In genomic region chr1:200401708-200402107, GRCh38 we compare ENCODE assay signal across 21 cellular contexts. TPM values are rescaled to one million over a fixed set of nuclear protein-coding genes. Genes with fewer than 3 reads are reported as not detected.
DNase-seq lines count a peak whose midpoint lies in the region; ATAC-seq, FAIRE-seq and TF ChIP-seq lines count a peak whose summit lies in the region.
"Had no signal": no experiment of that assay in that cellular context is flagged by ENCODE, and none has a peak within 500 bp of the region (broad histone marks: within the 10 kb centered on the region; RNA-seq: fewer than 3 reads in every experiment).

No MANE protein-coding gene starts in this region.

- H3K27me3 Mint-ChIP-seq in MCF 10A (ENCODE audit: insufficient read depth, unreplicated experiment), result no peaks in the 10 kb centered on the region
- H3K27me3 Mint-ChIP-seq: CD8-positive, alpha-beta memory T cell; IgD-negative memory B cell had no signal

- H3K27ac Mint-ChIP-seq in MCF 10A (ENCODE audit: low read depth, unreplicated experiment), result peak overlapping the region; percentile 3
- H3K27ac Mint-ChIP-seq: IgD-negative memory B cell had no signal

- H3K4me3 Mint-ChIP-seq in MCF 10A (ENCODE audit: unreplicated experiment), result no peak overlapping the region
- H3K4me3 Mint-ChIP-seq: CD8-positive, alpha-beta memory T cell; IgD-negative memory B cell had no signal

- no peaks in the 10 kb centered on the region for H4K20me1 ChIP-seq in mammary epithelial cell (ENCODE audit: insufficient read depth, low read length)
- peaks cover 3% of the 10 kb centered on the region; the same call in 1 of the 2 replicates for H4K20me1 ChIP-seq in HepG2 (ENCODE audit: insufficient read depth, low read length)

- H3K79me2 ChIP-seq in mammary epithelial cell (ENCODE audit: insufficient read depth, low read length), result peaks cover 47% of the 10 kb centered on the region
- peaks cover 47% of the 10 kb centered on the region for H3K79me2 ChIP-seq in HepG2 (ENCODE audit: insufficient read depth, low read length)

- POLR2A ChIA-PET in MCF 10A (lab: Yijun Ruan, JAX) (interaction anchor here (0.7 to 3.5 kb wide), 5 partner anchors 8 to 26 kb away, joined by 3 to 26 read pairs (median 4); partner anchors contain the start of gene ZNF281), Panc1 (lab: Charles Lee) (no interaction called here), HepG2 (lab: Yijun Ruan, JAX) (no interaction called here)

- DNase-seq in MCF 10A (ENCODE audit: unreplicated experiment), result no peak
- no peak for DNase-seq in mammary epithelial cell
- no peak for DNase-seq in Panc1 (ENCODE audit: low read depth, low spot score)
- DNase-seq in HepG2 (ENCODE audit: low spot score), result no peak
- DNase-seq in NCI-H1417 treated with DMSO at 0.1 percent for 48 hours (lab: John Stamatoyannopoulos, UW), result no peak
- DNase-seq in coronary artery (ENCODE audit: low spot score), result no peak
- no peak for DNase-seq in gastrocnemius medialis
- DNase-seq: CD8-positive, alpha-beta memory T cell; DMS 273 treated with DMSO at 0.1 percent for 48 hours; GDM1; MV-4-11; NCI-H1436; NCI-H2029; NCI-H2171 treated with DMSO at 0.1 percent for 48 hours; NCI-H82; PC-9 had no signal

- 88% methylated on average over 1 of the region's 1 CpG for WGBS in mammary epithelial cell (ENCODE audit: low coverage, missing lambda C conversion rate)
- 80% methylated on average over 1 of the region's 1 CpG for WGBS in HepG2 (ENCODE audit: low lambda C conversion rate)

- FAIRE-seq in HepG2 (lab: Jason Lieb, UNC), result no peak
- FAIRE-seq: GM12892 had no signal

- CTCF ChIA-PET in MCF 10A (lab: Yijun Ruan, JAX), result interaction anchor here (0.6 kb wide), 2 partner anchors 450 to 637 kb away, joined by 3 read pairs; no protein-coding TSS in a partner anchor
- CTCF ChIA-PET in mammary epithelial cell (lab: Charles Lee; ENCODE audit: low non-redundant PET), result no interaction called here
- CTCF ChIA-PET in Panc1 (lab: Charles Lee), result no interaction called here
- CTCF ChIA-PET in HepG2 (lab: Yijun Ruan, JAX; ENCODE audit: low intra/inter-chr PET ratio, low total read pairs), result no interaction called here

- no peak overlapping the region for H3K4me3 ChIP-seq in mammary epithelial cell (replicated peaks in 1 of 3; ENCODE audit: insufficient read depth in 1 of 3, low read depth in 2 of 3, low read length in 3 of 3)
- H3K4me3 ChIP-seq in Panc1 (ENCODE audit: low read depth in 2 of 2, low read length in 2 of 2), result no peak overlapping the region
- no peak overlapping the region for H3K4me3 ChIP-seq in HepG2 (replicated peaks in 1 of 3; ENCODE audit: insufficient read depth in 1 of 3, low read depth in 2 of 3, low read length in 3 of 3)
- no peak overlapping the region for H3K4me3 ChIP-seq in coronary artery
- H3K4me3 ChIP-seq in gastrocnemius medialis, result no peak overlapping the region
- H3K4me3 ChIP-seq: BLaER1, PC-9, SJSA1 had no signal

- dilution Hi-C loops in mammary epithelial cell (cut with HindIII; ENCODE audit: low sequenced_read_pairs), result no loop called here

- H3K9me3 ChIP-seq in mammary epithelial cell (replicated peaks; ENCODE audit: insufficient read depth, low read length) (no peaks in the 10 kb centered on the region), Panc1 (ENCODE audit: control insufficient read depth, insufficient read depth, low read depth, low read length) (no peaks in the 10 kb centered on the region), HepG2 (ENCODE audit: low read length) (no peaks in the 10 kb centered on the region), gastrocnemius medialis (no peaks in the 10 kb centered on the region)
- H3K9me3 ChIP-seq: SJSA1 had no signal

- no peak for ATAC-seq in Panc1
- no peak for ATAC-seq in HepG2
- ATAC-seq in HG02763 (IDR thresholded peaks at IDR 0.05; ENCODE audit: unreplicated experiment), result no peak
- no peak for ATAC-seq in gastrocnemius medialis

- no peak for TF ChIP-seq EP300 in HepG2 (IDR thresholded peaks at IDR 0.05; ENCODE audit: low read depth in 2 of 2, low read length in 2 of 2)
- no peak for TF ChIP-seq EP300 in HepG2 (CRISPR knock-in tag; IDR thresholded peaks at IDR 0.05; ENCODE audit: borderline replicate concordance)

- H3K9ac ChIP-seq in mammary epithelial cell (ENCODE audit: insufficient read depth, low read length) (no peak overlapping the region), HepG2 (ENCODE audit: insufficient read depth, low read depth, low read length) (no peak overlapping the region)
- H3K9ac ChIP-seq: BLaER1 had no signal

- H3K4me2 ChIP-seq in mammary epithelial cell (ENCODE audit: insufficient read depth, low read depth, low read length), result no peak overlapping the region
- H3K4me2 ChIP-seq in HepG2 (ENCODE audit: low read depth, low read length), result peak overlapping the region; percentile 2; the same call in 1 of the 2 replicates
- H3K4me2 ChIP-seq: BLaER1, PC-9 had no signal

- TF ChIP-seq CTCF in MCF 10A (IDR thresholded peaks at IDR 0.05; ENCODE audit: unreplicated experiment) (no peak), mammary epithelial cell (conservative IDR thresholded peaks at IDR 0.05 in 1 of 2, IDR thresholded peaks at IDR 0.05 in 1 of 2; ENCODE audit: extremely low read depth in 1 of 2, insufficient read depth in 1 of 2, low read depth in 1 of 2, low read length in 2 of 2) (no peak), Panc1 (IDR thresholded peaks at IDR 0.05) (no peak), HepG2 (CRISPR knock-in tag; IDR thresholded peaks at IDR 0.05) (no peak), coronary artery (IDR thresholded peaks at IDR 0.05) (no peak), gastrocnemius medialis (IDR thresholded peaks at IDR 0.05 in 4 of 5, conservative IDR thresholded peaks at IDR 0.05 in 1 of 5) (no peak)

- TF ChIP-seq RAD21 in HepG2 (CRISPR knock-in tag; IDR thresholded peaks at IDR 0.05), result no peak

- H3K27me3 ChIP-seq in mammary epithelial cell (ENCODE audit: insufficient read depth, low read length) (no peaks in the 10 kb centered on the region), Panc1 (ENCODE audit: control insufficient read depth, insufficient read depth, low read length) (no peaks in the 10 kb centered on the region), HepG2 (ENCODE audit: control insufficient read depth in 1 of 2, insufficient read depth in 2 of 2, low read length in 2 of 2) (no peaks in the 10 kb centered on the region), gastrocnemius medialis (no peaks in the 10 kb centered on the region)
- H3K27me3 ChIP-seq: BLaER1, SJSA1 had no signal

- peaks cover 12% of the 10 kb centered on the region for H3K36me3 ChIP-seq in mammary epithelial cell (ENCODE audit: insufficient read depth, low read length)
- peaks cover 43% of the 10 kb centered on the region for H3K36me3 ChIP-seq in Panc1 (ENCODE audit: control insufficient read depth, insufficient read depth, low read length)
- peaks cover 0 to 6% of the 10 kb centered on the region in 2 experiments; a peak in 2 of 5 replicates for H3K36me3 ChIP-seq in HepG2 (replicated peaks in 1 of 2; ENCODE audit: control insufficient read depth in 1 of 2, insufficient read depth in 2 of 2, low read length in 2 of 2)
- peaks cover 0 to 11% of the 10 kb centered on the region in 2 donors for H3K36me3 ChIP-seq in gastrocnemius medialis

- peaks cover 66% of the 10 kb centered on the region for H3K36me3 Mint-ChIP-seq in MCF 10A (ENCODE audit: insufficient read depth, unreplicated experiment)

- H3K4me1 Mint-ChIP-seq in MCF 10A (ENCODE audit: insufficient read depth, unreplicated experiment), result peaks cover 45% of the 10 kb centered on the region

- BruUV-seq in MCF 10A (replicated peaks; lab: Mats Ljungman, UMichigan), result no TSS peak
- no TSS peak for BruUV-seq in mammary epithelial cell (replicated peaks; lab: Mats Ljungman, UMichigan)
- BruUV-seq in Panc1 (replicated peaks; lab: Mats Ljungman, UMichigan), result no TSS peak
- BruUV-seq in HepG2 (replicated peaks; lab: Mats Ljungman, UMichigan), result no TSS peak

- H3K4me1 ChIP-seq in mammary epithelial cell (ENCODE audit: insufficient read depth, low read length), result peaks cover 6% of the 10 kb centered on the region
- H3K4me1 ChIP-seq in Panc1 (ENCODE audit: control insufficient read depth, insufficient read depth, low read length), result peaks cover 34% of the 10 kb centered on the region
- peaks cover 59% of the 10 kb centered on the region for H3K4me1 ChIP-seq in HepG2 (ENCODE audit: insufficient read depth, low read length)
- peaks cover 27 to 41% of the 10 kb centered on the region in 2 donors for H3K4me1 ChIP-seq in gastrocnemius medialis

- no peak for TF ChIP-seq POLR2A in HepG2 (IDR thresholded peaks at IDR 0.05; ENCODE audit: insufficient read depth in 1 of 2, low read depth in 2 of 2, low read length in 2 of 2)
- TF ChIP-seq POLR2A in gastrocnemius medialis (IDR thresholded peaks at IDR 0.05), result no peak

- intact Hi-C loops in MCF 10A (cut with micrococcal nuclease) (no loop called here), mammary epithelial cell (cut with micrococcal nuclease) (no loop called here), Panc1 (cut with micrococcal nuclease; ENCODE audit: unreplicated experiment) (no loop called here), HepG2 (cut with micrococcal nuclease; ENCODE audit: unreplicated experiment) (no loop called here), gastrocnemius medialis (cut with DNase I; ENCODE audit: low total_unique reads) (no loop called here)

- in situ Hi-C loops in mammary epithelial cell (cut with MboI; ENCODE audit: low sequenced_read_pairs in 2 of 2), result no loop called here
- in situ Hi-C loops in Panc1 (cut with HindIII; ENCODE audit: low pct_unique_long_range_greater_than_20kb, low sequenced_read_pairs), result no loop called here
- in situ Hi-C loops in HepG2 (cut with HindIII; ENCODE audit: extremely low pct_ligation_motif_present, low pct_unique_long_range_greater_than_20kb), result no loop called here
- in situ Hi-C loops in gastrocnemius medialis (cut with MboI; ENCODE audit: low sequenced_read_pairs in 4 of 4), result no loop called here

- H2AFZ ChIP-seq in mammary epithelial cell (ENCODE audit: low read depth, low read length) (no peak overlapping the region), HepG2 (ENCODE audit: low read length) (no peak overlapping the region)
- H2AFZ ChIP-seq: PC-9 had no signal

- H3K9me3 Mint-ChIP-seq in MCF 10A (ENCODE audit: unreplicated experiment), result no peaks in the 10 kb centered on the region
- H3K9me3 Mint-ChIP-seq: CD8-positive, alpha-beta memory T cell; IgD-negative memory B cell had no signal

- H3K27ac ChIP-seq in mammary epithelial cell (ENCODE audit: insufficient read depth, low read depth, low read length) (no peak overlapping the region), Panc1 (ENCODE audit: low read length) (0 out of 2 replicates have a peak overlapping the region, but pooled peaks have one; percentile 24), HepG2 (ENCODE audit: extremely low read length, insufficient read depth, low read length) (no peak overlapping the region), coronary artery (no peak overlapping the region), gastrocnemius medialis (no peak overlapping the region)
- H3K27ac ChIP-seq: BLaER1, PC-9, SJSA1 had no signal

RNA-seq across cellular contexts. Expression of gene ZNF281, which starts 8.1 kb away (rescaled TPM):
- total RNA-seq in MCF 10A (2022), result 22.3 and 24.8 TPM in 2 replicates
- total RNA-seq in mammary epithelial cell, result 10 to 100 TPM; 27.5 to 42.2 TPM
- 6.9 TPM for polyA plus RNA-seq in mammary epithelial cell
- polyA minus RNA-seq in mammary epithelial cell, result 24.4 TPM
- 34.2 TPM for total RNA-seq in Panc1 (2021; ENCODE audit: unreplicated experiment)
- 18.4 TPM for polyA plus RNA-seq in Panc1 (2012; ENCODE audit: insufficient read length)
- 20.6 and 33.1 TPM in 2 replicates for total RNA-seq in HepG2 (2016; rRNA removed; fragmentation: Illumina TruSeq; extraction: Trizol)
- total RNA-seq in HepG2 (2016; cell fraction: cytosol; rRNA removed; fragmentation: Illumina TruSeq; extraction: Trizol; ENCODE audit: low read depth), result 0.91 and 0.97 TPM in 2 replicates
- total RNA-seq in HepG2 (2016; cell fraction: insoluble cytoplasmic fraction; rRNA removed; fragmentation: Illumina TruSeq; extraction: Trizol), result 21.0 and 32.1 TPM in 2 replicates
- total RNA-seq in HepG2 (2016; cell fraction: membrane; rRNA removed; fragmentation: Illumina TruSeq; extraction: Trizol), result 5.9 and 6.6 TPM in 2 replicates
- total RNA-seq in HepG2 (2016; cell fraction: nucleus; rRNA removed; fragmentation: Illumina TruSeq; extraction: Trizol), result 23.8 TPM in 2 replicates
- polyA plus RNA-seq in HepG2 (2011; rRNA removed), result 7.5 and 7.7 TPM in 2 replicates
- polyA plus RNA-seq in HepG2 (2011; cell fraction: cytosol; rRNA removed), result 2.5 and 4.8 TPM in 2 replicates
- polyA plus RNA-seq in HepG2 (2011; cell fraction: nucleus; rRNA removed), result 6.1 and 7.7 TPM in 2 replicates
- 11.4 and 12.2 TPM in 2 replicates for polyA plus RNA-seq in HepG2 (2012)
- polyA plus RNA-seq in HepG2 (2016; cell fraction: cytosol; fragmentation: Illumina TruSeq; extraction: Trizol; ENCODE audit: low read depth), result 0.29 and 0.38 TPM in 2 replicates
- polyA plus RNA-seq in HepG2 (2016; cell fraction: insoluble cytoplasmic fraction; fragmentation: Illumina TruSeq; extraction: Trizol; ENCODE audit: low read depth), result 22.0 and 22.6 TPM in 2 replicates
- 1.8 and 2.1 TPM in 2 replicates for polyA plus RNA-seq in HepG2 (2016; cell fraction: membrane; fragmentation: Illumina TruSeq; extraction: Trizol; ENCODE audit: low read depth)
- polyA plus RNA-seq in HepG2 (2016; cell fraction: nucleus; fragmentation: Illumina TruSeq; extraction: Trizol; ENCODE audit: insufficient read depth, low read depth), result 18.7 and 19.3 TPM in 2 replicates
- 15.7 and 16.3 TPM in 2 replicates for polyA minus RNA-seq in HepG2 (2011; rRNA and poly(A)+ RNA removed; ENCODE audit: low replicate concordance)
- 13.0 and 15.1 TPM in 2 replicates for polyA minus RNA-seq in HepG2 (2011; cell fraction: cytosol; rRNA and poly(A)+ RNA removed)
- 35.4 and 37.0 TPM in 2 replicates for polyA minus RNA-seq in HepG2 (2011; cell fraction: nucleus; rRNA and poly(A)+ RNA removed)
- total RNA-seq in gastrocnemius medialis, result 10 to 100 TPM in 2 of 4 donors, 1 to 10 TPM in 2; 4.9 to 12.4 (median 9.8) TPM
